23 cellular contexts compared by ENCODE assay signal in the genomic region with DNA sequence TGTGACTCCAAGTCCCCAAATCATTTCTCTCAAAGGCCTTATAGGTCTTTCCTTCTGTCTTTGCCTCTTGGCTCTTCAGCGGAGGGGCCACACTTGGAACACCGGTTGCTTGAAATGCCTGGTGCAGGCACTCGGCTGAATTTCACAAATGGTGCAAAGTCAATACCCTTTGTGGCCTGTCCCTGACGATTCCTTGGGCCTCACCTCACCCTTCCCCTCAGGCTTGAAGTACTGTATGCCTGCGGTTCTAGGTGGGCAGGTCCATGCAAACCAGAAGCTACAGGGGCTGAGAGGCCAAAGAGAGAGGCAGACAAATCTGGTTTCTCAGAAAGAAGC. TPM values are rescaled to one million over a fixed set of nuclear protein-coding genes. Genes with fewer than 3 reads are reported as not detected.
DNase-seq lines count a peak whose midpoint lies in the region; ATAC-seq, FAIRE-seq and TF ChIP-seq lines count a peak whose summit lies in the region.
"Had no signal": no experiment of that assay in that cellular context is flagged by ENCODE, and none has a peak within 500 bp of the region (broad histone marks: within the 10 kb centered on the region; RNA-seq: fewer than 3 reads in every experiment).

No MANE protein-coding gene starts in this region.

- H3K36me3 ChIP-seq in HepG2 (replicated peaks in 1 of 2; ENCODE audit: control insufficient read depth in 1 of 2, insufficient read depth in 2 of 2, low read length in 2 of 2) (no peaks in the 10 kb centered on the region), right lobe of liver (no peaks in the 10 kb centered on the region), RWPE2 (ENCODE audit: low read depth) (no peaks in the 10 kb centered on the region), sigmoid colon (no peaks in the 10 kb centered on the region)
- H3K36me3 ChIP-seq: BLaER1, HAP-1 had no signal

- H3K27ac Mint-ChIP-seq in immature natural killer cell, result peak overlapping the region; percentile 78 to 98 (median 88)

- no peak overlapping the region for H3K9ac ChIP-seq in HepG2 (ENCODE audit: insufficient read depth, low read depth, low read length)
- H3K9ac ChIP-seq: BLaER1 had no signal

- H3K4me3 Mint-ChIP-seq in immature natural killer cell, result no peak overlapping the region

- no peak for FAIRE-seq in HepG2 (lab: Jason Lieb, UNC)
- FAIRE-seq: D721Med, G401.6, GM12891, H1 had no signal

- intact Hi-C loops in HepG2 (cut with micrococcal nuclease; ENCODE audit: unreplicated experiment), result no loop called here
- intact Hi-C loops in right lobe of liver (cut with DNase I), result loop anchor here in 1 of 2 donors (10.0 kb wide), 1 partner anchor 88 kb away; no protein-coding TSS in a partner anchor
- intact Hi-C loops in sigmoid colon (cut with DNase I), result no loop called here

- 37% methylated on average over 5 of the region's 5 CpGs for WGBS in HepG2 (ENCODE audit: low lambda C conversion rate)
- WGBS in right lobe of liver (ENCODE audit: insufficient coverage, low coverage, low lambda C conversion rate, missing lambda C conversion rate), result 93% methylated on average over 2 of the region's 5 CpGs
- WGBS in sigmoid colon, 2 donors, result 90 to 94% methylated on average over 5 of the region's 5 CpGs

- TF ChIP-seq POLR2A in HepG2 (IDR thresholded peaks at IDR 0.05; ENCODE audit: insufficient read depth in 1 of 2, low read depth in 2 of 2, low read length in 2 of 2) (no peak), right lobe of liver (IDR thresholded peaks at IDR 0.05) (no peak), sigmoid colon (IDR thresholded peaks at IDR 0.05) (no peak)

- ATAC-seq in HepG2 (no peak), right lobe of liver (no peak), RWPE2 (ENCODE audit: low read depth) (no peak), GM18868 (IDR thresholded peaks at IDR 0.05; ENCODE audit: unreplicated experiment) (no peak)

- H2AFZ ChIP-seq in HepG2 (ENCODE audit: low read length), result no peak overlapping the region

- TF ChIP-seq CTCF in HepG2 (CRISPR knock-in tag; IDR thresholded peaks at IDR 0.05), result no peak
- TF ChIP-seq CTCF in right lobe of liver (IDR thresholded peaks at IDR 0.05), result no peak
- no peak for TF ChIP-seq CTCF in RWPE2 (IDR thresholded peaks at IDR 0.05; ENCODE audit: poor library complexity, severe bottlenecking)
- no peak for TF ChIP-seq CTCF in sigmoid colon (IDR thresholded peaks at IDR 0.05)

- peaks cover 8 to 30% (median 20%) of the 10 kb centered on the region in 3 donors for H3K27me3 Mint-ChIP-seq in immature natural killer cell (ENCODE audit: low read depth in 3 of 3)

- POLR2A ChIA-PET in HepG2 (lab: Yijun Ruan, JAX), result interaction anchor here (2.3 kb wide), 1 partner anchor 11 kb away, joined by 51 read pairs; the partner anchor contains the start of gene MAPK7

- 0 out of 2 replicates have a peak overlapping the region, but pooled peaks have one; percentile 7 for H3K4me2 ChIP-seq in HepG2 (ENCODE audit: low read depth, low read length)
- H3K4me2 ChIP-seq: BLaER1 had no signal

- H3K9me3 ChIP-seq in HepG2 (ENCODE audit: low read length), result no peaks in the 10 kb centered on the region
- H3K9me3 ChIP-seq in right lobe of liver, result no peaks in the 10 kb centered on the region
- H3K9me3 ChIP-seq in RWPE2 (ENCODE audit: severe bottlenecking), result no peaks in the 10 kb centered on the region
- no peaks in the 10 kb centered on the region for H3K9me3 ChIP-seq in sigmoid colon
- H3K9me3 ChIP-seq: BLaER1, HAP-1 had no signal

- TF ChIP-seq RAD21 in HepG2 (CRISPR knock-in tag; IDR thresholded peaks at IDR 0.05), result no peak

- CTCF ChIA-PET in HepG2 (lab: Yijun Ruan, JAX; ENCODE audit: low intra/inter-chr PET ratio, low total read pairs), result no interaction called here

- in situ Hi-C loops in HepG2 (cut with HindIII; ENCODE audit: extremely low pct_ligation_motif_present, low pct_unique_long_range_greater_than_20kb), result loop anchor here (10.0 kb wide), 1 partner anchor 398 kb away; no protein-coding TSS in a partner anchor

- peaks cover 81 to 83% of the 10 kb centered on the region in 2 donors for H3K4me1 Mint-ChIP-seq in immature natural killer cell

- no TSS peak for BruUV-seq in HepG2 (replicated peaks; lab: Mats Ljungman, UMichigan)

- TF ChIP-seq EP300 in HepG2 (IDR thresholded peaks at IDR 0.05; ENCODE audit: low read depth in 2 of 2, low read length in 2 of 2) (no peak), HepG2 (CRISPR knock-in tag; IDR thresholded peaks at IDR 0.05; ENCODE audit: borderline replicate concordance) (no peak), sigmoid colon (IDR thresholded peaks at IDR 0.05) (no peak)

- H3K27me3 ChIP-seq in HepG2 (ENCODE audit: control insufficient read depth in 1 of 2, insufficient read depth in 2 of 2, low read length in 2 of 2), result no peaks in the 10 kb centered on the region
- H3K27me3 ChIP-seq in right lobe of liver, result no peaks in the 10 kb centered on the region
- no peaks in the 10 kb centered on the region for H3K27me3 ChIP-seq in RWPE2 (ENCODE audit: insufficient read depth, poor library complexity, severe bottlenecking)
- no peaks in the 10 kb centered on the region for H3K27me3 ChIP-seq in sigmoid colon

- H3K27ac ChIP-seq in HepG2 (ENCODE audit: extremely low read length, insufficient read depth, low read length), result no peak overlapping the region
- H3K27ac ChIP-seq in right lobe of liver, result no peak overlapping the region
- H3K27ac ChIP-seq in RWPE2 (ENCODE audit: poor library complexity, severe bottlenecking), result no peak overlapping the region
- no peak overlapping the region for H3K27ac ChIP-seq in sigmoid colon
- H3K27ac ChIP-seq: 22Rv1, BLaER1, HL-60 had no signal

- H3K4me1 ChIP-seq in HepG2 (ENCODE audit: insufficient read depth, low read length) (peaks cover 80% of the 10 kb centered on the region), right lobe of liver (peaks cover 0 to 8% (median 3%) of the 10 kb centered on the region in 4 donors), RWPE2 (ENCODE audit: insufficient read depth, poor library complexity, severe bottlenecking) (no peaks in the 10 kb centered on the region), sigmoid colon (peaks cover 0 to 16% (median 13%) of the 10 kb centered on the region in 4 donors)

- H3K9me3 Mint-ChIP-seq in immature natural killer cell, result peaks cover 0 to 2% (median 0%) of the 10 kb centered on the region in 6 donors

- DNase-seq in HepG2 (ENCODE audit: low spot score), result no peak
- no peak for DNase-seq in right lobe of liver
- peak; percentile 23 for DNase-seq in RWPE2 (ENCODE audit: low spot score)
- no peak for DNase-seq in immature natural killer cell
- peak; percentile 44 for DNase-seq in sigmoid colon
- DNase-seq in stimulated activated CD4-positive, alpha-beta T cell treated with anti-CD3 and anti-CD28 coated beads, Interleukin-1b, Interleukin-23, amount 100 ng/mL, for 48 hours, result no peak
- no peak for DNase-seq in activated effector memory CD4-positive, alpha-beta T cell treated with Interleukin-2 at 50 U/mL for 16 hours
- DNase-seq: AML-193; CD4-positive, CD25-positive, alpha-beta regulatory T cell; COR-L47; DMS153; DMS79 treated with DMSO at 0.1 percent for 48 hours; EL; IMR-90 had no signal

- H3K79me2 ChIP-seq in HepG2 (ENCODE audit: insufficient read depth, low read length), result peaks cover 3% of the 10 kb centered on the region

- H4K20me1 ChIP-seq in HepG2 (ENCODE audit: insufficient read depth, low read length), result no peaks in the 10 kb centered on the region

- H3K4me3 ChIP-seq in HepG2 (replicated peaks in 1 of 3; ENCODE audit: insufficient read depth in 1 of 3, low read depth in 2 of 3, low read length in 3 of 3), result no peak overlapping the region
- H3K4me3 ChIP-seq in right lobe of liver, result no peak overlapping the region
- H3K4me3 ChIP-seq in RWPE2 (ENCODE audit: severe bottlenecking), result no peak overlapping the region
- no peak overlapping the region for H3K4me3 ChIP-seq in sigmoid colon
- H3K4me3 ChIP-seq: BLaER1, HAP-1 had no signal

- H3K36me3 Mint-ChIP-seq in immature natural killer cell, result peaks cover 0 to 3% (median 0%) of the 10 kb centered on the region in 3 donors

RNA-seq across cellular contexts. Expression of gene B9D1, which starts 4.1 kb away (rescaled TPM):
- total RNA-seq in HepG2 (2016; rRNA removed; fragmentation: Illumina TruSeq; extraction: Trizol) (26.2 and 27.7 TPM in 2 replicates), right lobe of liver (10 to 100 TPM in 2 of 6 experiments, 1 to 10 TPM in 4; 2.3 to 27.9 (median 5.7) TPM), sigmoid colon (10 to 100 TPM; 15.2 to 22.4 (median 16.0) TPM)
- total RNA-seq in HepG2 (2016; cell fraction: cytosol; rRNA removed; fragmentation: Illumina TruSeq; extraction: Trizol; ENCODE audit: low read depth), result 7.2 and 9.1 TPM in 2 replicates
- 28.5 TPM in 2 replicates for total RNA-seq in HepG2 (2016; cell fraction: insoluble cytoplasmic fraction; rRNA removed; fragmentation: Illumina TruSeq; extraction: Trizol)
- total RNA-seq in HepG2 (2016; cell fraction: membrane; rRNA removed; fragmentation: Illumina TruSeq; extraction: Trizol), result 9.6 and 12.5 TPM in 2 replicates
- total RNA-seq in HepG2 (2016; cell fraction: nucleus; rRNA removed; fragmentation: Illumina TruSeq; extraction: Trizol), result 16.8 and 19.2 TPM in 2 replicates
- polyA plus RNA-seq in HepG2 (2011; rRNA removed) (28.7 and 31.1 TPM in 2 replicates), immature natural killer cell (1 to 10 TPM; 2.5 to 4.4 (median 2.5) TPM), sigmoid colon (10 to 100 TPM in 1 of 3 donors, 1 to 10 TPM in 2; 6.6 to 12.1 (median 6.9) TPM)
- 19.7 and 34.3 TPM in 2 replicates for polyA plus RNA-seq in HepG2 (2011; cell fraction: cytosol; rRNA removed)
- 46.3 and 48.7 TPM in 2 replicates for polyA plus RNA-seq in HepG2 (2011; cell fraction: nucleus; rRNA removed)
- polyA plus RNA-seq in HepG2 (2012), result 11.8 and 12.8 TPM in 2 replicates
- polyA plus RNA-seq in HepG2 (2016; cell fraction: cytosol; fragmentation: Illumina TruSeq; extraction: Trizol; ENCODE audit: low read depth), result 6.7 and 10.3 TPM in 2 replicates
- polyA plus RNA-seq in HepG2 (2016; cell fraction: insoluble cytoplasmic fraction; fragmentation: Illumina TruSeq; extraction: Trizol; ENCODE audit: low read depth), result 27.9 and 32.0 TPM in 2 replicates
- polyA plus RNA-seq in HepG2 (2016; cell fraction: membrane; fragmentation: Illumina TruSeq; extraction: Trizol; ENCODE audit: low read depth), result 6.2 and 7.2 TPM in 2 replicates
- 31.9 and 36.2 TPM in 2 replicates for polyA plus RNA-seq in HepG2 (2016; cell fraction: nucleus; fragmentation: Illumina TruSeq; extraction: Trizol; ENCODE audit: insufficient read depth, low read depth)
- 24.4 and 68.8 TPM in 2 replicates for polyA minus RNA-seq in HepG2 (2011; rRNA and poly(A)+ RNA removed; ENCODE audit: low replicate concordance)
- 7.4 and 11.4 TPM in 2 replicates for polyA minus RNA-seq in HepG2 (2011; cell fraction: cytosol; rRNA and poly(A)+ RNA removed)
- 19.1 and 22.0 TPM in 2 replicates for polyA minus RNA-seq in HepG2 (2011; cell fraction: nucleus; rRNA and poly(A)+ RNA removed)

RNA-seq across cellular contexts. Expression of gene MAPK7, which starts 11.7 kb away (rescaled TPM):
- total RNA-seq in HepG2 (2016; rRNA removed; fragmentation: Illumina TruSeq; extraction: Trizol) (2.9 and 3.7 TPM in 2 replicates), right lobe of liver (1 to 10 TPM; 5.7 to 9.2 (median 6.7) TPM), sigmoid colon (10 to 100 TPM; 22.4 to 45.7 (median 29.5) TPM)
- total RNA-seq in HepG2 (2016; cell fraction: cytosol; rRNA removed; fragmentation: Illumina TruSeq; extraction: Trizol; ENCODE audit: low read depth), result 2.7 and 3.5 TPM in 2 replicates
- 3.5 and 4.6 TPM in 2 replicates for total RNA-seq in HepG2 (2016; cell fraction: insoluble cytoplasmic fraction; rRNA removed; fragmentation: Illumina TruSeq; extraction: Trizol)
- 4.4 and 4.5 TPM in 2 replicates for total RNA-seq in HepG2 (2016; cell fraction: membrane; rRNA removed; fragmentation: Illumina TruSeq; extraction: Trizol)
- 5.1 and 5.6 TPM in 2 replicates for total RNA-seq in HepG2 (2016; cell fraction: nucleus; rRNA removed; fragmentation: Illumina TruSeq; extraction: Trizol)
- polyA plus RNA-seq in HepG2 (2011; rRNA removed) (5.9 and 6.4 TPM in 2 replicates), immature natural killer cell (10 to 100 TPM in 1 of 3 donors, 1 to 10 TPM in 2; 3.4 to 23.0 (median 7.3) TPM), sigmoid colon (10 to 100 TPM; 18.3 to 35.9 (median 22.8) TPM)
- polyA plus RNA-seq in HepG2 (2011; cell fraction: cytosol; rRNA removed), result 2.6 TPM in 2 replicates
- 15.5 and 19.3 TPM in 2 replicates for polyA plus RNA-seq in HepG2 (2011; cell fraction: nucleus; rRNA removed)
- polyA plus RNA-seq in HepG2 (2012), result 4.7 and 7.2 TPM in 2 replicates
- polyA plus RNA-seq in HepG2 (2016; cell fraction: cytosol; fragmentation: Illumina TruSeq; extraction: Trizol; ENCODE audit: low read depth), result 2.3 and 3.1 TPM in 2 replicates
- 5.8 and 8.5 TPM in 2 replicates for polyA plus RNA-seq in HepG2 (2016; cell fraction: insoluble cytoplasmic fraction; fragmentation: Illumina TruSeq; extraction: Trizol; ENCODE audit: low read depth)
- 4.2 TPM in 2 replicates for polyA plus RNA-seq in HepG2 (2016; cell fraction: membrane; fragmentation: Illumina TruSeq; extraction: Trizol; ENCODE audit: low read depth)
- 12.9 and 19.5 TPM in 2 replicates for polyA plus RNA-seq in HepG2 (2016; cell fraction: nucleus; fragmentation: Illumina TruSeq; extraction: Trizol; ENCODE audit: insufficient read depth, low read depth)
- polyA minus RNA-seq in HepG2 (2011; rRNA and poly(A)+ RNA removed; ENCODE audit: low replicate concordance), result 23.8 and 23.9 TPM in 2 replicates
- polyA minus RNA-seq in HepG2 (2011; cell fraction: cytosol; rRNA and poly(A)+ RNA removed), result 4.7 and 7.5 TPM in 2 replicates
- polyA minus RNA-seq in HepG2 (2011; cell fraction: nucleus; rRNA and poly(A)+ RNA removed), result 20.3 and 20.4 TPM in 2 replicates

RNA-seq across cellular contexts. Expression of gene MFAP4, which starts 20.4 kb away (rescaled TPM):
- not detected in 2 replicates for total RNA-seq in HepG2 (2016; rRNA removed; fragmentation: Illumina TruSeq; extraction: Trizol)
- not detected in 2 replicates for total RNA-seq in HepG2 (2016; cell fraction: cytosol; rRNA removed; fragmentation: Illumina TruSeq; extraction: Trizol; ENCODE audit: low read depth)
- total RNA-seq in HepG2 (2016; cell fraction: insoluble cytoplasmic fraction; rRNA removed; fragmentation: Illumina TruSeq; extraction: Trizol), result 0.13 TPM in 1 of 2 replicates, not detected in the other
- not detected in 2 replicates for total RNA-seq in HepG2 (2016; cell fraction: membrane; rRNA removed; fragmentation: Illumina TruSeq; extraction: Trizol)
- total RNA-seq in HepG2 (2016; cell fraction: nucleus; rRNA removed; fragmentation: Illumina TruSeq; extraction: Trizol), result not detected in 2 replicates
- 0.08 and 0.59 TPM in 2 replicates for polyA plus RNA-seq in HepG2 (2011; rRNA removed)
- polyA plus RNA-seq in HepG2 (2011; cell fraction: cytosol; rRNA removed), result 0.16 and 0.23 TPM in 2 replicates
- 0.23 and 0.88 TPM in 2 replicates for polyA plus RNA-seq in HepG2 (2011; cell fraction: nucleus; rRNA removed)
- 0.27 and 0.75 TPM in 2 replicates for polyA plus RNA-seq in HepG2 (2012)
- not detected in 2 replicates for polyA plus RNA-seq in HepG2 (2016; cell fraction: cytosol; fragmentation: Illumina TruSeq; extraction: Trizol; ENCODE audit: low read depth)
- not detected in 2 replicates for polyA plus RNA-seq in HepG2 (2016; cell fraction: insoluble cytoplasmic fraction; fragmentation: Illumina TruSeq; extraction: Trizol; ENCODE audit: low read depth)
- not detected in 2 replicates for polyA plus RNA-seq in HepG2 (2016; cell fraction: membrane; fragmentation: Illumina TruSeq; extraction: Trizol; ENCODE audit: low read depth)
- polyA plus RNA-seq in HepG2 (2016; cell fraction: nucleus; fragmentation: Illumina TruSeq; extraction: Trizol; ENCODE audit: insufficient read depth, low read depth), result not detected in 2 replicates
- 0.12 TPM in 1 of 2 replicates, not detected in the other for polyA minus RNA-seq in HepG2 (2011; rRNA and poly(A)+ RNA removed; ENCODE audit: low replicate concordance)
- 0.69 TPM in 1 of 2 replicates, not detected in the other for polyA minus RNA-seq in HepG2 (2011; cell fraction: cytosol; rRNA and poly(A)+ RNA removed)
- polyA minus RNA-seq in HepG2 (2011; cell fraction: nucleus; rRNA and poly(A)+ RNA removed), result not detected in 2 replicates
- total RNA-seq in right lobe of liver, result 10 to 100 TPM in 2 of 6 experiments, 1 to 10 TPM in 4; 2.3 to 12.0 (median 6.5) TPM
- polyA plus RNA-seq in immature natural killer cell, result under 1 TPM in 1 of 3 donors, not detected in 2; 0.18 TPM
- total RNA-seq in sigmoid colon, result 100 to 1,000 TPM; 189 to 324 (median 195) TPM
- 10 to 100 TPM in 2 of 3 donors, 1 to 10 TPM in 1; 9.9 to 52.2 (median 42.0) TPM for polyA plus RNA-seq in sigmoid colon
- total RNA-seq: CD4-positive, CD25-positive, alpha-beta regulatory T cell had no signal
- polyA plus RNA-seq: CD4-positive, CD25-positive, alpha-beta regulatory T cell had no signal

RNA-seq across cellular contexts. Expression of gene RNF112, which starts 44.4 kb away (rescaled TPM):
- total RNA-seq in HepG2 (2016; rRNA removed; fragmentation: Illumina TruSeq; extraction: Trizol) (not detected in 2 replicates), right lobe of liver (under 1 TPM; 0.12 to 0.86 (median 0.54) TPM), sigmoid colon (1 to 10 TPM; 3.8 to 8.6 (median 7.8) TPM)
- total RNA-seq in HepG2 (2016; cell fraction: cytosol; rRNA removed; fragmentation: Illumina TruSeq; extraction: Trizol; ENCODE audit: low read depth), result not detected in 2 replicates
- total RNA-seq in HepG2 (2016; cell fraction: insoluble cytoplasmic fraction; rRNA removed; fragmentation: Illumina TruSeq; extraction: Trizol), result not detected in 2 replicates
- total RNA-seq in HepG2 (2016; cell fraction: membrane; rRNA removed; fragmentation: Illumina TruSeq; extraction: Trizol), result not detected in 2 replicates
- not detected in 2 replicates for total RNA-seq in HepG2 (2016; cell fraction: nucleus; rRNA removed; fragmentation: Illumina TruSeq; extraction: Trizol)
- polyA plus RNA-seq in HepG2 (2011; rRNA removed) (0.01 and 0.05 TPM in 2 replicates), immature natural killer cell (not detected), sigmoid colon (1 to 10 TPM in 1 of 3 donors, under 1 TPM in 2; 0.60 to 7.2 (median 0.92) TPM)
- polyA plus RNA-seq in HepG2 (2011; cell fraction: cytosol; rRNA removed), result 0.01 TPM in 1 of 2 replicates, not detected in the other
- 0.73 and 0.85 TPM in 2 replicates for polyA plus RNA-seq in HepG2 (2011; cell fraction: nucleus; rRNA removed)
- polyA plus RNA-seq in HepG2 (2012), result 0.27 and 0.52 TPM in 2 replicates
- polyA plus RNA-seq in HepG2 (2016; cell fraction: cytosol; fragmentation: Illumina TruSeq; extraction: Trizol; ENCODE audit: low read depth), result not detected in 2 replicates
- polyA plus RNA-seq in HepG2 (2016; cell fraction: insoluble cytoplasmic fraction; fragmentation: Illumina TruSeq; extraction: Trizol; ENCODE audit: low read depth), result not detected in 2 replicates
- not detected in 2 replicates for polyA plus RNA-seq in HepG2 (2016; cell fraction: membrane; fragmentation: Illumina TruSeq; extraction: Trizol; ENCODE audit: low read depth)
- polyA plus RNA-seq in HepG2 (2016; cell fraction: nucleus; fragmentation: Illumina TruSeq; extraction: Trizol; ENCODE audit: insufficient read depth, low read depth), result not detected in 2 replicates
- 0.14 TPM in 1 of 2 replicates, not detected in the other for polyA minus RNA-seq in HepG2 (2011; rRNA and poly(A)+ RNA removed; ENCODE audit: low replicate concordance)
- not detected in 2 replicates for polyA minus RNA-seq in HepG2 (2011; cell fraction: cytosol; rRNA and poly(A)+ RNA removed)
- 0.13 TPM in 1 of 2 replicates, not detected in the other for polyA minus RNA-seq in HepG2 (2011; cell fraction: nucleus; rRNA and poly(A)+ RNA removed)
- polyA plus RNA-seq: CD4-positive, CD25-positive, alpha-beta regulatory T cell had no signal

Comparison
In these comparisons a context has a peak if more than half of its experiments do, and no peak if none do; other contexts are left out.
1. DNase-seq: peak in RWPE2 (single experiment) and sigmoid colon (single experiment); none in HepG2 (single experiment), right lobe of liver (0 of 3), immature natural killer cell (0 of 3), stimulated activated CD4-positive, alpha-beta T cell treated with anti-CD3 and anti-CD28 coated beads, Interleukin-1b, Interleukin-23, amount 100 ng/mL, for 48 hours (single experiment) and activated effector memory CD4-positive, alpha-beta T cell treated with Interleukin-2 at 50 U/mL for 16 hours (single experiment).
2. RNA of gene MFAP4, which starts 20.4 kb away (total RNA-seq): 189 to 324 TPM in sigmoid colon; 2.3 to 12.0 TPM in right lobe of liver and 0.13 TPM in HepG2; every median in the first group is over 10 times any median in the second.